ENCODE assay signal across 1 cellular context in the genomic region with DNA sequence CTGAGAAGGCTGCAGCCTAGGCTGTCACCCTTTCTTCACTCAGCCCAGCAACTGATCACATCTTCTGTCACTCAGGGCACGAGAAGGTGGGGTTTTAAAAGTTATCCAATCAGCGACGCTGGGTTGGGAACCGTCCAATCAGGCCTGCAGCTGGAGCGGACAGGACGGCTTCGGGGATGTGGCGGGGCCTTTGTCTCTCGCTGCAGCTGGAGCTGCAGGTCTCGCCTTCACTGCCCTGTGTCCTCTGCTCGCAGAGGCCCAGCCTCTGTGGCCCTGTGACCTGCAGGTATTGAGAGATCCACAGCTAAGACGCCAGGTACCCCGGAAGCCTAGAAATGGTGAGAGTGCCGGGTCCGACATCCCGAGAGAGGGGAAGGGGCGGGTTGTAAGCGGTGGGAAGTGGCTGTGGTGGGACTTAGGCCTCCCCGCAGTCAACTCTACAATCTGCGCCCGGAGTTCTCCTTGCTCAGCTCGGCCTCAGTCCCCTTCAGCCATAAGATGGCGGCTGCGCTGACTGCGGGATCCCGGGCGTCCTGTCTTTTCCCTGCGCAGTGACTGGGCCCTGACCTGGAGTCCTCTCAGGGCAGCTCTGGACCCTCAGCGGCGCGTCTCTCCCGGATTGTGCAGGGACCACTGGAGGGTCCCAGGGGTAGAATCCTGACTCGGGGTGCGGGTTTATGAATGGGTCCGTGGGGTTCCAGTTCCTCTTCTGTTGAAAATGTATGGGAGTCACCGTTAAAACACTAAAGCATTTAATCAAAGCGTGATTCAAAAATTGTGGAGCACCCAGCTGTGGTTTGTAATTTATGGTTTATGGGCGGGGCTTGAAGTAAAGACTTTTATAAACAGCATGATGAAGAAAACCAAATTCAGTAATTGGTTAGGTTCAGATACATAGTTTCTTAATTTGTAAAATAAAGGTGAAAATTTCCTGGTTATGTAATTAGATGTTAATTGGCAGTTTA.
A peak's percentile ranks its signal among the peaks of the same experiment; 100 is the strongest.
TF ChIP-seq lines count a peak whose summit lies in the region.

A gene (plus strand): TSS at position 193 of the 965 bp plus-strand sequence. CDS start 16,066 bp downstream, outside the sequence.

TF ChIP-seq in HepG2, 621 proteins besides CTCF, POLR2A, EP300 and RAD21 (continued from another document and continues in another):
- TF ChIP-seq RFX5 (IDR thresholded peaks at IDR 0.05; ENCODE audit: low read depth, low read length): peak; percentile 86
- peak; percentile 51; the same call in 1 of the 2 replicates for TF ChIP-seq ETV6 (CRISPR knock-in tag; conservative IDR thresholded peaks at IDR 0.05)
- TF ChIP-seq, protein P1, sequence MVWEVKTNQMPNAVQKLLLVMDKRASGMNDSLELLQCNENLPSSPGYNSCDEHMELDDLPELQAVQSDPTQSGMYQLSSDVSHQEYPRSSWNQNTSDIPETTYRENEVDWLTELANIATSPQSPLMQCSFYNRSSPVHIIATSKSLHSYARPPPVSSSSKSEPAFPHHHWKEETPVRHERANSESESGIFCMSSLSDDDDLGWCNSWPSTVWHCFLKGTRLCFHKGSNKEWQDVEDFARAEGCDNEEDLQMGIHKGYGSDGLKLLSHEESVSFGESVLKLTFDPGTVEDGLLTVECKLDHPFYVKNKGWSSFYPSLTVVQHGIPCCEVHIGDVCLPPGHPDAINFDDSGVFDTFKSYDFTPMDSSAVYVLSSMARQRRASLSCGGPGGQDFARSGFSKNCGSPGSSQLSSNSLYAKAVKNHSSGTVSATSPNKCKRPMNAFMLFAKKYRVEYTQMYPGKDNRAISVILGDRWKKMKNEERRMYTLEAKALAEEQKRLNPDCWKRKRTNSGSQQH (CRISPR knock-in tag; IDR thresholded peaks at IDR 0.05; ENCODE audit: low read depth): peak; percentile 93
- peak; percentile 96 for TF ChIP-seq SAP130 (CRISPR knock-in tag; IDR thresholded peaks at IDR 0.05; ENCODE audit: low read depth)
- no peak for TF ChIP-seq ZBTB3 (CRISPR knock-in tag; IDR thresholded peaks at IDR 0.05; ENCODE audit: borderline replicate concordance, low read depth)
- TF ChIP-seq, protein P2, sequence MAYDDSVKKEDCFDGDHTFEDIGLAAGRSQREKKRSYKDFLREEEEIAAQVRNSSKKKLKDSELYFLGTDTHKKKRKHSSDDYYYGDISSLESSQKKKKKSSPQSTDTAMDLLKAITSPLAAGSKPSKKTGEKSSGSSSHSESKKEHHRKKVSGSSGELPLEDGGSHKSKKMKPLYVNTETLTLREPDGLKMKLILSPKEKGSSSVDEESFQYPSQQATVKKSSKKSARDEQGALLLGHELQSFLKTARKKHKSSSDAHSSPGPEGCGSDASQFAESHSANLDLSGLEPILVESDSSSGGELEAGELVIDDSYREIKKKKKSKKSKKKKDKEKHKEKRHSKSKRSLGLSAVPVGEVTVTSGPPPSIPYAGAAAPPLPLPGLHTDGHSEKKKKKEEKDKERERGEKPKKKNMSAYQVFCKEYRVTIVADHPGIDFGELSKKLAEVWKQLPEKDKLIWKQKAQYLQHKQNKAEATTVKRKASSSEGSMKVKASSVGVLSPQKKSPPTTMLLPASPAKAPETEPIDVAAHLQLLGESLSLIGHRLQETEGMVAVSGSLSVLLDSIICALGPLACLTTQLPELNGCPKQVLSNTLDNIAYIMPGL (CRISPR knock-in tag; IDR thresholded peaks at IDR 0.05; ENCODE audit: borderline replicate concordance in 1 of 2, low read depth in 1 of 2): peak; percentile 30 to 63; a peak in 3 of 4 replicates
- TF ChIP-seq, protein P3, sequence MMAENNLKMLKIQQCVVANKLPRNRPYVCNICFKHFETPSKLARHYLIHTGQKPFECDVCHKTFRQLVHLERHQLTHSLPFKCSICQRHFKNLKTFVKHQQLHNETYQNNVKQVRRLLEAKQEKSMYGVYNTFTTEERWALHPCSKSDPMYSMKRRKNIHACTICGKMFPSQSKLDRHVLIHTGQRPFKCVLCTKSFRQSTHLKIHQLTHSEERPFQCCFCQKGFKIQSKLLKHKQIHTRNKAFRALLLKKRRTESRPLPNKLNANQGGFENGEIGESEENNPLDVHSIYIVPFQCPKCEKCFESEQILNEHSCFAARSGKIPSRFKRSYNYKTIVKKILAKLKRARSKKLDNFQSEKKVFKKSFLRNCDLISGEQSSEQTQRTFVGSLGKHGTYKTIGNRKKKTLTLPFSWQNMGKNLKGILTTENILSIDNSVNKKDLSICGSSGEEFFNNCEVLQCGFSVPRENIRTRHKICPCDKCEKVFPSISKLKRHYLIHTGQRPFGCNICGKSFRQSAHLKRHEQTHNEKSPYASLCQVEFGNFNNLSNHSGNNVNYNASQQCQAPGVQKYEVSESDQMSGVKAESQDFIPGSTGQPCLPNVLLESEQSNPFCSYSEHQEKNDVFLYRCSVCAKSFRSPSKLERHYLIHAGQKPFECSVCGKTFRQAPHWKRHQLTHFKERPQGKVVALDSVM (CRISPR knock-in tag; IDR thresholded peaks at IDR 0.05): peak; percentile 85
- TF ChIP-seq, protein P4, sequence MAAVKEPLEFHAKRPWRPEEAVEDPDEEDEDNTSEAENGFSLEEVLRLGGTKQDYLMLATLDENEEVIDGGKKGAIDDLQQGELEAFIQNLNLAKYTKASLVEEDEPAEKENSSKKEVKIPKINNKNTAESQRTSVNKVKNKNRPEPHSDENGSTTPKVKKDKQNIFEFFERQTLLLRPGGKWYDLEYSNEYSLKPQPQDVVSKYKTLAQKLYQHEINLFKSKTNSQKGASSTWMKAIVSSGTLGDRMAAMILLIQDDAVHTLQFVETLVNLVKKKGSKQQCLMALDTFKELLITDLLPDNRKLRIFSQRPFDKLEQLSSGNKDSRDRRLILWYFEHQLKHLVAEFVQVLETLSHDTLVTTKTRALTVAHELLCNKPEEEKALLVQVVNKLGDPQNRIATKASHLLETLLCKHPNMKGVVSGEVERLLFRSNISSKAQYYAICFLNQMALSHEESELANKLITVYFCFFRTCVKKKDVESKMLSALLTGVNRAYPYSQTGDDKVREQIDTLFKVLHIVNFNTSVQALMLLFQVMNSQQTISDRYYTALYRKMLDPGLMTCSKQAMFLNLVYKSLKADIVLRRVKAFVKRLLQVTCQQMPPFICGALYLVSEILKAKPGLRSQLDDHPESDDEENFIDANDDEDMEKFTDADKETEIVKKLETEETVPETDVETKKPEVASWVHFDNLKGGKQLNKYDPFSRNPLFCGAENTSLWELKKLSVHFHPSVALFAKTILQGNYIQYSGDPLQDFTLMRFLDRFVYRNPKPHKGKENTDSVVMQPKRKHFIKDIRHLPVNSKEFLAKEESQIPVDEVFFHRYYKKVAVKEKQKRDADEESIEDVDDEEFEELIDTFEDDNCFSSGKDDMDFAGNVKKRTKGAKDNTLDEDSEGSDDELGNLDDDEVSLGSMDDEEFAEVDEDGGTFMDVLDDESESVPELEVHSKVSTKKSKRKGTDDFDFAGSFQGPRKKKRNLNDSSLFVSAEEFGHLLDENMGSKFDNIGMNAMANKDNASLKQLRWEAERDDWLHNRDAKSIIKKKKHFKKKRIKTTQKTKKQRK (IDR thresholded peaks at IDR 0.05; ENCODE audit: low read length): no peak
- peak; percentile 19; the same call in 1 of the 2 replicates for TF ChIP-seq THAP11 (CRISPR knock-in tag; IDR thresholded peaks at IDR 0.05)
- TF ChIP-seq, protein P5, sequence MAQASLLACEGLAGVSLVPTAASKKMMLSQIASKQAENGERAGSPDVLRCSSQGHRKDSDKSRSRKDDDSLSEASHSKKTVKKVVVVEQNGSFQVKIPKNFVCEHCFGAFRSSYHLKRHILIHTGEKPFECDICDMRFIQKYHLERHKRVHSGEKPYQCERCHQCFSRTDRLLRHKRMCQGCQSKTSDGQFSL (CRISPR knock-in tag; IDR thresholded peaks at IDR 0.05): no peak
- 0 out of 2 replicates have a peak, but pooled peaks have one; percentile 23 for TF ChIP-seq IRF2 (CRISPR knock-in tag; IDR thresholded peaks at IDR 0.05)
- TF ChIP-seq ZEB1 (IDR thresholded peaks at IDR 0.05; ENCODE audit: insufficient replicate concordance, low read depth): no peak
- no peak for TF ChIP-seq SNAI1 (CRISPR knock-in tag; IDR thresholded peaks at IDR 0.05; ENCODE audit: borderline replicate concordance)
- TF ChIP-seq, protein P6, sequence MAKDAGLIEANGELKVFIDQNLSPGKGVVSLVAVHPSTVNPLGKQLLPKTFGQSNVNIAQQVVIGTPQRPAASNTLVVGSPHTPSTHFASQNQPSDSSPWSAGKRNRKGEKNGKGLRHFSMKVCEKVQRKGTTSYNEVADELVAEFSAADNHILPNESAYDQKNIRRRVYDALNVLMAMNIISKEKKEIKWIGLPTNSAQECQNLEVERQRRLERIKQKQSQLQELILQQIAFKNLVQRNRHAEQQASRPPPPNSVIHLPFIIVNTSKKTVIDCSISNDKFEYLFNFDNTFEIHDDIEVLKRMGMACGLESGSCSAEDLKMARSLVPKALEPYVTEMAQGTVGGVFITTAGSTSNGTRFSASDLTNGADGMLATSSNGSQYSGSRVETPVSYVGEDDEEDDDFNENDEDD (CRISPR knock-in tag; IDR thresholded peaks at IDR 0.05; ENCODE audit: borderline replicate concordance): peak; percentile 92
- TF ChIP-seq, protein P7, sequence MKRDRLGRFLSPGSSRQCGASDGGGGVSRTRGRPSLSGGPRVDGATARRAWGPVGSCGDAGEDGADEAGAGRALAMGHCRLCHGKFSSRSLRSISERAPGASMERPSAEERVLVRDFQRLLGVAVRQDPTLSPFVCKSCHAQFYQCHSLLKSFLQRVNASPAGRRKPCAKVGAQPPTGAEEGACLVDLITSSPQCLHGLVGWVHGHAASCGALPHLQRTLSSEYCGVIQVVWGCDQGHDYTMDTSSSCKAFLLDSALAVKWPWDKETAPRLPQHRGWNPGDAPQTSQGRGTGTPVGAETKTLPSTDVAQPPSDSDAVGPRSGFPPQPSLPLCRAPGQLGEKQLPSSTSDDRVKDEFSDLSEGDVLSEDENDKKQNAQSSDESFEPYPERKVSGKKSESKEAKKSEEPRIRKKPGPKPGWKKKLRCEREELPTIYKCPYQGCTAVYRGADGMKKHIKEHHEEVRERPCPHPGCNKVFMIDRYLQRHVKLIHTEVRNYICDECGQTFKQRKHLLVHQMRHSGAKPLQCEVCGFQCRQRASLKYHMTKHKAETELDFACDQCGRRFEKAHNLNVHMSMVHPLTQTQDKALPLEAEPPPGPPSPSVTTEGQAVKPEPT (CRISPR knock-in tag; IDR thresholded peaks at IDR 0.05; ENCODE audit: low read depth): no peak
- TF ChIP-seq RFXAP (CRISPR knock-in tag; IDR thresholded peaks at IDR 0.05; ENCODE audit: borderline replicate concordance): peak; percentile 68; the same call in 1 of the 2 replicates
- TF ChIP-seq, protein P8, sequence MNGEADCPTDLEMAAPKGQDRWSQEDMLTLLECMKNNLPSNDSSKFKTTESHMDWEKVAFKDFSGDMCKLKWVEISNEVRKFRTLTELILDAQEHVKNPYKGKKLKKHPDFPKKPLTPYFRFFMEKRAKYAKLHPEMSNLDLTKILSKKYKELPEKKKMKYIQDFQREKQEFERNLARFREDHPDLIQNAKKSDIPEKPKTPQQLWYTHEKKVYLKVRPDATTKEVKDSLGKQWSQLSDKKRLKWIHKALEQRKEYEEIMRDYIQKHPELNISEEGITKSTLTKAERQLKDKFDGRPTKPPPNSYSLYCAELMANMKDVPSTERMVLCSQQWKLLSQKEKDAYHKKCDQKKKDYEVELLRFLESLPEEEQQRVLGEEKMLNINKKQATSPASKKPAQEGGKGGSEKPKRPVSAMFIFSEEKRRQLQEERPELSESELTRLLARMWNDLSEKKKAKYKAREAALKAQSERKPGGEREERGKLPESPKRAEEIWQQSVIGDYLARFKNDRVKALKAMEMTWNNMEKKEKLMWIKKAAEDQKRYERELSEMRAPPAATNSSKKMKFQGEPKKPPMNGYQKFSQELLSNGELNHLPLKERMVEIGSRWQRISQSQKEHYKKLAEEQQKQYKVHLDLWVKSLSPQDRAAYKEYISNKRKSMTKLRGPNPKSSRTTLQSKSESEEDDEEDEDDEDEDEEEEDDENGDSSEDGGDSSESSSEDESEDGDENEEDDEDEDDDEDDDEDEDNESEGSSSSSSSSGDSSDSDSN (CRISPR knock-in tag; IDR thresholded peaks at IDR 0.05): peak; percentile 61
- TF ChIP-seq, protein P9, sequence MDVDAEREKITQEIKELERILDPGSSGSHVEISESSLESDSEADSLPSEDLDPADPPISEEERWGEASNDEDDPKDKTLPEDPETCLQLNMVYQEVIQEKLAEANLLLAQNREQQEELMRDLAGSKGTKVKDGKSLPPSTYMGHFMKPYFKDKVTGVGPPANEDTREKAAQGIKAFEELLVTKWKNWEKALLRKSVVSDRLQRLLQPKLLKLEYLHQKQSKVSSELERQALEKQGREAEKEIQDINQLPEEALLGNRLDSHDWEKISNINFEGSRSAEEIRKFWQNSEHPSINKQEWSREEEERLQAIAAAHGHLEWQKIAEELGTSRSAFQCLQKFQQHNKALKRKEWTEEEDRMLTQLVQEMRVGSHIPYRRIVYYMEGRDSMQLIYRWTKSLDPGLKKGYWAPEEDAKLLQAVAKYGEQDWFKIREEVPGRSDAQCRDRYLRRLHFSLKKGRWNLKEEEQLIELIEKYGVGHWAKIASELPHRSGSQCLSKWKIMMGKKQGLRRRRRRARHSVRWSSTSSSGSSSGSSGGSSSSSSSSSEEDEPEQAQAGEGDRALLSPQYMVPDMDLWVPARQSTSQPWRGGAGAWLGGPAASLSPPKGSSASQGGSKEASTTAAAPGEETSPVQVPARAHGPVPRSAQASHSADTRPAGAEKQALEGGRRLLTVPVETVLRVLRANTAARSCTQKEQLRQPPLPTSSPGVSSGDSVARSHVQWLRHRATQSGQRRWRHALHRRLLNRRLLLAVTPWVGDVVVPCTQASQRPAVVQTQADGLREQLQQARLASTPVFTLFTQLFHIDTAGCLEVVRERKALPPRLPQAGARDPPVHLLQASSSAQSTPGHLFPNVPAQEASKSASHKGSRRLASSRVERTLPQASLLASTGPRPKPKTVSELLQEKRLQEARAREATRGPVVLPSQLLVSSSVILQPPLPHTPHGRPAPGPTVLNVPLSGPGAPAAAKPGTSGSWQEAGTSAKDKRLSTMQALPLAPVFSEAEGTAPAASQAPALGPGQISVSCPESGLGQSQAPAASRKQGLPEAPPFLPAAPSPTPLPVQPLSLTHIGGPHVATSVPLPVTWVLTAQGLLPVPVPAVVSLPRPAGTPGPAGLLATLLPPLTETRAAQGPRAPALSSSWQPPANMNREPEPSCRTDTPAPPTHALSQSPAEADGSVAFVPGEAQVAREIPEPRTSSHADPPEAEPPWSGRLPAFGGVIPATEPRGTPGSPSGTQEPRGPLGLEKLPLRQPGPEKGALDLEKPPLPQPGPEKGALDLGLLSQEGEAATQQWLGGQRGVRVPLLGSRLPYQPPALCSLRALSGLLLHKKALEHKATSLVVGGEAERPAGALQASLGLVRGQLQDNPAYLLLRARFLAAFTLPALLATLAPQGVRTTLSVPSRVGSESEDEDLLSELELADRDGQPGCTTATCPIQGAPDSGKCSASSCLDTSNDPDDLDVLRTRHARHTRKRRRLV (CRISPR knock-in tag; IDR thresholded peaks at IDR 0.05): no peak
- peak; percentile 56; the same call in 1 of the 2 replicates for TF ChIP-seq GABPB1 (CRISPR knock-in tag; IDR thresholded peaks at IDR 0.05)
- TF ChIP-seq ZMAT3 (CRISPR knock-in tag; conservative IDR thresholded peaks at IDR 0.05): peak; percentile 49; the same call in 1 of the 2 replicates
- TF ChIP-seq YEATS4 (CRISPR knock-in tag; IDR thresholded peaks at IDR 0.05; ENCODE audit: borderline replicate concordance): peak; percentile 67; the same call in 1 of the 2 replicates
- TF ChIP-seq SIN3B (IDR thresholded peaks at IDR 0.05; ENCODE audit: low read length): peak; percentile 86
